Comparison of ENCODE assay signal across 3 cellular contexts in the genomic region with DNA sequence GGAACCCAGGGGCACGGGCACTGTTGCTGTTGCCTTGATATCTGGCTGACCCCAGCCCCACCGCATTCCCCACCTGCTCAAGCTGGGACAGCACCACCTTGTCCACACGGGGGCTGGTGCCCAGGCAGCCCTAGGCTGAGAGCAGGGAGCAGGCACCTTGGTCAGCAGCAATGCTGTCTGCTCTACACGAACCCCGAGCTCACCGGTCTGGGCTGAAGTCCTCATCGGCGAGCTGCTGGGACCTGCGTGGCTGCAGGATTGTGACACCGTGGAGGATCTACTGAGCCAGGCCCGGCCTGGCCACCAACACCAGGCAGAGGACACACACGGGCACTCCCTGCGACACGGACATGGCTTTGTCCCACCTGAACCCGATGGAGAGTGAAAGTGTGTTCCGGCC.
TF ChIP-seq lines count a peak whose summit lies in the region.

No MANE protein-coding gene starts in this region.

TF ChIP-seq in HepG2, 621 proteins besides CTCF, POLR2A, EP300 and RAD21 (continues in another document):
- no peak for TF ChIP-seq IKZF4 (CRISPR knock-in tag; IDR thresholded peaks at IDR 0.05; ENCODE audit: borderline replicate concordance, low read depth, not compliant biosample characterization)
- no peak for TF ChIP-seq ZNF574 (CRISPR knock-in tag; IDR thresholded peaks at IDR 0.05)

TF ChIP-seq in Ishikawa, 13 proteins besides CTCF, POLR2A, EP300 and RAD21:
- TF ChIP-seq ZBTB7A (IDR thresholded peaks at IDR 0.05; ENCODE audit: low read depth) = no peak
- TF ChIP-seq REST (IDR thresholded peaks at IDR 0.05; ENCODE audit: low read depth) = peak; percentile 23; the same call in 1 of the 2 replicates

TF ChIP-seq in WTC11, 78 proteins besides CTCF, POLR2A, EP300 and RAD21:
- TF ChIP-seq, protein P1, sequence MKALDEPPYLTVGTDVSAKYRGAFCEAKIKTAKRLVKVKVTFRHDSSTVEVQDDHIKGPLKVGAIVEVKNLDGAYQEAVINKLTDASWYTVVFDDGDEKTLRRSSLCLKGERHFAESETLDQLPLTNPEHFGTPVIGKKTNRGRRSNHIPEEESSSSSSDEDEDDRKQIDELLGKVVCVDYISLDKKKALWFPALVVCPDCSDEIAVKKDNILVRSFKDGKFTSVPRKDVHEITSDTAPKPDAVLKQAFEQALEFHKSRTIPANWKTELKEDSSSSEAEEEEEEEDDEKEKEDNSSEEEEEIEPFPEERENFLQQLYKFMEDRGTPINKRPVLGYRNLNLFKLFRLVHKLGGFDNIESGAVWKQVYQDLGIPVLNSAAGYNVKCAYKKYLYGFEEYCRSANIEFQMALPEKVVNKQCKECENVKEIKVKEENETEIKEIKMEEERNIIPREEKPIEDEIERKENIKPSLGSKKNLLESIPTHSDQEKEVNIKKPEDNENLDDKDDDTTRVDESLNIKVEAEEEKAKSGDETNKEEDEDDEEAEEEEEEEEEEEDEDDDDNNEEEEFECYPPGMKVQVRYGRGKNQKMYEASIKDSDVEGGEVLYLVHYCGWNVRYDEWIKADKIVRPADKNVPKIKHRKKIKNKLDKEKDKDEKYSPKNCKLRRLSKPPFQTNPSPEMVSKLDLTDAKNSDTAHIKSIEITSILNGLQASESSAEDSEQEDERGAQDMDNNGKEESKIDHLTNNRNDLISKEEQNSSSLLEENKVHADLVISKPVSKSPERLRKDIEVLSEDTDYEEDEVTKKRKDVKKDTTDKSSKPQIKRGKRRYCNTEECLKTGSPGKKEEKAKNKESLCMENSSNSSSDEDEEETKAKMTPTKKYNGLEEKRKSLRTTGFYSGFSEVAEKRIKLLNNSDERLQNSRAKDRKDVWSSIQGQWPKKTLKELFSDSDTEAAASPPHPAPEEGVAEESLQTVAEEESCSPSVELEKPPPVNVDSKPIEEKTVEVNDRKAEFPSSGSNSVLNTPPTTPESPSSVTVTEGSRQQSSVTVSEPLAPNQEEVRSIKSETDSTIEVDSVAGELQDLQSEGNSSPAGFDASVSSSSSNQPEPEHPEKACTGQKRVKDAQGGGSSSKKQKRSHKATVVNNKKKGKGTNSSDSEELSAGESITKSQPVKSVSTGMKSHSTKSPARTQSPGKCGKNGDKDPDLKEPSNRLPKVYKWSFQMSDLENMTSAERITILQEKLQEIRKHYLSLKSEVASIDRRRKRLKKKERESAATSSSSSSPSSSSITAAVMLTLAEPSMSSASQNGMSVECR (CRISPR knock-in tag; IDR thresholded peaks at IDR 0.05; ENCODE audit: borderline replicate concordance) = no peak
- TF ChIP-seq NFATC4 (CRISPR knock-in tag; IDR thresholded peaks at IDR 0.05) (no peak), MXD4 (CRISPR knock-in tag; IDR thresholded peaks at IDR 0.05; ENCODE audit: borderline replicate concordance) (no peak), ATF2 (CRISPR knock-in tag; IDR thresholded peaks at IDR 0.05; ENCODE audit: borderline replicate concordance, low read depth) (no peak), E2F4 (CRISPR knock-in tag; IDR thresholded peaks at IDR 0.05; ENCODE audit: borderline replicate concordance, low read depth) (0 out of 2 replicates have a peak, but pooled peaks have one; percentile 18)
- TF ChIP-seq, protein P2, sequence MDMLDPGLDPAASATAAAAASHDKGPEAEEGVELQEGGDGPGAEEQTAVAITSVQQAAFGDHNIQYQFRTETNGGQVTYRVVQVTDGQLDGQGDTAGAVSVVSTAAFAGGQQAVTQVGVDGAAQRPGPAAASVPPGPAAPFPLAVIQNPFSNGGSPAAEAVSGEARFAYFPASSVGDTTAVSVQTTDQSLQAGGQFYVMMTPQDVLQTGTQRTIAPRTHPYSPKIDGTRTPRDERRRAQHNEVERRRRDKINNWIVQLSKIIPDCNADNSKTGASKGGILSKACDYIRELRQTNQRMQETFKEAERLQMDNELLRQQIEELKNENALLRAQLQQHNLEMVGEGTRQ (CRISPR knock-in tag; IDR thresholded peaks at IDR 0.05) = no peak
- TF ChIP-seq, protein P3, sequence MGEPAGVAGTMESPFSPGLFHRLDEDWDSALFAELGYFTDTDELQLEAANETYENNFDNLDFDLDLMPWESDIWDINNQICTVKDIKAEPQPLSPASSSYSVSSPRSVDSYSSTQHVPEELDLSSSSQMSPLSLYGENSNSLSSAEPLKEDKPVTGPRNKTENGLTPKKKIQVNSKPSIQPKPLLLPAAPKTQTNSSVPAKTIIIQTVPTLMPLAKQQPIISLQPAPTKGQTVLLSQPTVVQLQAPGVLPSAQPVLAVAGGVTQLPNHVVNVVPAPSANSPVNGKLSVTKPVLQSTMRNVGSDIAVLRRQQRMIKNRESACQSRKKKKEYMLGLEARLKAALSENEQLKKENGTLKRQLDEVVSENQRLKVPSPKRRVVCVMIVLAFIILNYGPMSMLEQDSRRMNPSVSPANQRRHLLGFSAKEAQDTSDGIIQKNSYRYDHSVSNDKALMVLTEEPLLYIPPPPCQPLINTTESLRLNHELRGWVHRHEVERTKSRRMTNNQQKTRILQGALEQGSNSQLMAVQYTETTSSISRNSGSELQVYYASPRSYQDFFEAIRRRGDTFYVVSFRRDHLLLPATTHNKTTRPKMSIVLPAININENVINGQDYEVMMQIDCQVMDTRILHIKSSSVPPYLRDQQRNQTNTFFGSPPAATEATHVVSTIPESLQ (CRISPR knock-in tag; IDR thresholded peaks at IDR 0.05) = no peak
TF ChIP-seq in WTC11: peak in this region for 1.
